In genomic region chr10:46775668-46776059, GRCh38 we compare ENCODE assay signal across 5 cellular contexts.
DNase-seq lines count a peak whose midpoint lies in the region; ATAC-seq and TF ChIP-seq lines count a peak whose summit lies in the region.
"Not testable (repeated sequence)": the region's sequence is repeated elsewhere in the genome, so short reads cannot be mapped to it uniquely, and the experiment has no call there.

No MANE protein-coding gene starts in this region.

- H3K27ac Mint-ChIP-seq in chondrocyte (ENCODE audit: unreplicated experiment); naive thymus-derived CD4-positive, alpha-beta T cell: not testable (repeated sequence)

- not testable (repeated sequence) for H3K4me3 Mint-ChIP-seq in chondrocyte (ENCODE audit: unreplicated experiment); naive thymus-derived CD4-positive, alpha-beta T cell

- not testable (repeated sequence) for H3K27ac ChIP-seq in right cardiac atrium (ENCODE audit: low read length); naive thymus-derived CD4-positive, alpha-beta T cell (ENCODE audit: low read depth, low read length); upper lobe of right lung

- 96% methylated on average over 15 of the region's 17 CpGs for WGBS in right cardiac atrium

- not testable (repeated sequence) for H3K4me1 Mint-ChIP-seq in chondrocyte (ENCODE audit: low read depth); naive thymus-derived CD4-positive, alpha-beta T cell

- H3K36me3 ChIP-seq in naive thymus-derived CD4-positive, alpha-beta T cell (ENCODE audit: control insufficient read depth in 2 of 3, insufficient read depth in 3 of 3, low read length in 3 of 3); upper lobe of right lung: not testable (repeated sequence)

- H3K4me1 ChIP-seq in right cardiac atrium (ENCODE audit: control insufficient read depth, insufficient read depth, low read length); naive thymus-derived CD4-positive, alpha-beta T cell (ENCODE audit: control insufficient read depth in 2 of 2, insufficient read depth in 2 of 2, low read length in 2 of 2); upper lobe of right lung: not testable (repeated sequence)

- H3K9me3 ChIP-seq in right cardiac atrium (ENCODE audit: control insufficient read depth, low read length); naive thymus-derived CD4-positive, alpha-beta T cell (ENCODE audit: control insufficient read depth in 2 of 3, low read length in 3 of 3); upper lobe of right lung: not testable (repeated sequence)

- not testable (repeated sequence) for H3K9me3 Mint-ChIP-seq in chondrocyte (ENCODE audit: low read depth); naive thymus-derived CD4-positive, alpha-beta T cell

- intact Hi-C loops in right cardiac atrium (cut with DNase I); naive thymus-derived CD4-positive, alpha-beta T cell (cut with micrococcal nuclease); upper lobe of right lung (cut with DNase I): not testable (repeated sequence)

- POLR2A ChIA-PET in naive thymus-derived CD4-positive, alpha-beta T cell (lab: Charles Lee): not testable (repeated sequence)

- CTCF ChIA-PET in naive thymus-derived CD4-positive, alpha-beta T cell (lab: Charles Lee): not testable (repeated sequence)

- not testable (repeated sequence) for H3K27me3 ChIP-seq in right cardiac atrium (ENCODE audit: control insufficient read depth, insufficient read depth); naive thymus-derived CD4-positive, alpha-beta T cell (ENCODE audit: control insufficient read depth in 2 of 2, insufficient read depth in 2 of 2, low read length in 2 of 2); upper lobe of right lung

- H3K36me3 Mint-ChIP-seq in chondrocyte (ENCODE audit: low read depth); naive thymus-derived CD4-positive, alpha-beta T cell: not testable (repeated sequence)

- not testable (repeated sequence) for H3K27me3 Mint-ChIP-seq in chondrocyte (ENCODE audit: low read depth); naive thymus-derived CD4-positive, alpha-beta T cell

- peak in 1 of 2 donors; percentile 25 for ATAC-seq in right cardiac atrium
- ATAC-seq in left lobe of liver: peak; percentile 11
- ATAC-seq in naive thymus-derived CD4-positive, alpha-beta T cell: peak; percentile 26
- peak; percentile 19 for ATAC-seq in upper lobe of right lung

- DNase-seq in chondrocyte (ENCODE audit: low spot score): peak; percentile 83
- peak in 2 of 3 donors; percentile 37 to 52 for DNase-seq in right cardiac atrium
- not testable (repeated sequence) for DNase-seq in left lobe of liver (ENCODE audit: low spot score); naive thymus-derived CD4-positive, alpha-beta T cell; upper lobe of right lung

- TF ChIP-seq CTCF in chondrocyte (IDR thresholded peaks at IDR 0.05); upper lobe of right lung (IDR thresholded peaks at IDR 0.05): not testable (repeated sequence)

- H3K4me3 ChIP-seq in right cardiac atrium (ENCODE audit: low read length); naive thymus-derived CD4-positive, alpha-beta T cell (ENCODE audit: low read length); upper lobe of right lung: not testable (repeated sequence)
